In the genomic region with DNA sequence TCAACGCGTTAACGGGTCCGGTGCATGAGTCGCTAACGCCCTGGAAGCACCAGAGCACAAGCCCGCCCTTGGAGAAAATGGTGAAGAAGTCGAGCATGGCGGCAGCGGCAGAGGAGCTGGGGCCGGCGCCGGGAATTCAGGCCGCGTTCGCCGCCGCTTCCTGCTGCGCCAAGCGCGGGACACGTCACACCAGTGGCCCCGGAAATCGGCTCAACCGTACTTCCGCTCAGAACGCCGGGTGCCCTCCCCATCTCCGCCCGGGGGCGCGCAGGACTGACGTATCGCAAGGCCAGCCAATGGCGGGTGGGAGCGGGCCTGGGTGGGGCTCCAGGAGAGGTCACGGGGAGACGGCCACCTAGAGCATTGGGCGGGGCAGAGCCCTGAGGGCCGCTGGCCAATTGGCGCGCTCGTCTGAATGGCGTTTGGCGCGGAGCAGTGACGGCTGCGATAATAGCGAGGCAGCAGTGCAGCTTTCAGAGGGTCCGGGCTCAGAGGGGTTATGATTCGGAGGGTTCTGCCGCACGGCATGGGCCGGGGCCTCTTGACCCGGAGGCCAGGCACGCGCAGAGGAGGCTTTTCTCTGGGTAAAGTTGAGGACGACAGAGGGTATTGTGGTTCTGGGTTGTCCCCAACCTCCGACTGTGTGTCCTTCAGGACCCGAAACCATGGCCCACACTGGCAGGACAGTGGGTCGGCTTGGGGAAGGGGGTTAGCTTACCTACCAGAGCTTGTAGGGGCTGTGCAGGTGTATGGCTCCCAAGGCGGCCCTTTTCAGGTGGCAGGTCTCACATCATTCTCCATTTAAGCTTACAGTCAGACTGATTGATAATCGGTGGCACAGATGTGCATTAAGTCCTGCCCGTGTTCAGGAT, we compare ENCODE assay signal across 1 cellular context.
TF ChIP-seq lines count a peak whose summit lies in the region.

A gene (plus strand): TSS at position 447 of the 872 bp plus-strand sequence. CDS start 53 bp downstream, at position 500.
A gene with protein sequence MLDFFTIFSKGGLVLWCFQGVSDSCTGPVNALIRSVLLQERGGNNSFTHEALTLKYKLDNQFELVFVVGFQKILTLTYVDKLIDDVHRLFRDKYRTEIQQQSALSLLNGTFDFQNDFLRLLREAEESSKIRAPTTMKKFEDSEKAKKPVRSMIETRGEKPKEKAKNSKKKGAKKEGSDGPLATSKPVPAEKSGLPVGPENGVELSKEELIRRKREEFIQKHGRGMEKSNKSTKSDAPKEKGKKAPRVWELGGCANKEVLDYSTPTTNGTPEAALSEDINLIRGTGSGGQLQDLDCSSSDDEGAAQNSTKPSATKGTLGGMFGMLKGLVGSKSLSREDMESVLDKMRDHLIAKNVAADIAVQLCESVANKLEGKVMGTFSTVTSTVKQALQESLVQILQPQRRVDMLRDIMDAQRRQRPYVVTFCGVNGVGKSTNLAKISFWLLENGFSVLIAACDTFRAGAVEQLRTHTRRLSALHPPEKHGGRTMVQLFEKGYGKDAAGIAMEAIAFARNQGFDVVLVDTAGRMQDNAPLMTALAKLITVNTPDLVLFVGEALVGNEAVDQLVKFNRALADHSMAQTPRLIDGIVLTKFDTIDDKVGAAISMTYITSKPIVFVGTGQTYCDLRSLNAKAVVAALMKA (minus strand): TSS at position 188 of the 872 bp plus-strand sequence. CDS start 91 bp downstream, at position 97.

TF ChIP-seq in HepG2, 621 proteins besides CTCF, POLR2A, EP300 and RAD21 (continued from another document and continues in another):
- TF ChIP-seq, protein P1, sequence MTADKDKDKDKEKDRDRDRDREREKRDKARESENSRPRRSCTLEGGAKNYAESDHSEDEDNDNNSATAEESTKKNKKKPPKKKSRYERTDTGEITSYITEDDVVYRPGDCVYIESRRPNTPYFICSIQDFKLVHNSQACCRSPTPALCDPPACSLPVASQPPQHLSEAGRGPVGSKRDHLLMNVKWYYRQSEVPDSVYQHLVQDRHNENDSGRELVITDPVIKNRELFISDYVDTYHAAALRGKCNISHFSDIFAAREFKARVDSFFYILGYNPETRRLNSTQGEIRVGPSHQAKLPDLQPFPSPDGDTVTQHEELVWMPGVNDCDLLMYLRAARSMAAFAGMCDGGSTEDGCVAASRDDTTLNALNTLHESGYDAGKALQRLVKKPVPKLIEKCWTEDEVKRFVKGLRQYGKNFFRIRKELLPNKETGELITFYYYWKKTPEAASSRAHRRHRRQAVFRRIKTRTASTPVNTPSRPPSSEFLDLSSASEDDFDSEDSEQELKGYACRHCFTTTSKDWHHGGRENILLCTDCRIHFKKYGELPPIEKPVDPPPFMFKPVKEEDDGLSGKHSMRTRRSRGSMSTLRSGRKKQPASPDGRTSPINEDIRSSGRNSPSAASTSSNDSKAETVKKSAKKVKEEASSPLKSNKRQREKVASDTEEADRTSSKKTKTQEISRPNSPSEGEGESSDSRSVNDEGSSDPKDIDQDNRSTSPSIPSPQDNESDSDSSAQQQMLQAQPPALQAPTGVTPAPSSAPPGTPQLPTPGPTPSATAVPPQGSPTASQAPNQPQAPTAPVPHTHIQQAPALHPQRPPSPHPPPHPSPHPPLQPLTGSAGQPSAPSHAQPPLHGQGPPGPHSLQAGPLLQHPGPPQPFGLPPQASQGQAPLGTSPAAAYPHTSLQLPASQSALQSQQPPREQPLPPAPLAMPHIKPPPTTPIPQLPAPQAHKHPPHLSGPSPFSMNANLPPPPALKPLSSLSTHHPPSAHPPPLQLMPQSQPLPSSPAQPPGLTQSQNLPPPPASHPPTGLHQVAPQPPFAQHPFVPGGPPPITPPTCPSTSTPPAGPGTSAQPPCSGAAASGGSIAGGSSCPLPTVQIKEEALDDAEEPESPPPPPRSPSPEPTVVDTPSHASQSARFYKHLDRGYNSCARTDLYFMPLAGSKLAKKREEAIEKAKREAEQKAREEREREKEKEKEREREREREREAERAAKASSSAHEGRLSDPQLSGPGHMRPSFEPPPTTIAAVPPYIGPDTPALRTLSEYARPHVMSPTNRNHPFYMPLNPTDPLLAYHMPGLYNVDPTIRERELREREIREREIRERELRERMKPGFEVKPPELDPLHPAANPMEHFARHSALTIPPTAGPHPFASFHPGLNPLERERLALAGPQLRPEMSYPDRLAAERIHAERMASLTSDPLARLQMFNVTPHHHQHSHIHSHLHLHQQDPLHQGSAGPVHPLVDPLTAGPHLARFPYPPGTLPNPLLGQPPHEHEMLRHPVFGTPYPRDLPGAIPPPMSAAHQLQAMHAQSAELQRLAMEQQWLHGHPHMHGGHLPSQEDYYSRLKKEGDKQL (CRISPR knock-in tag; IDR thresholded peaks at IDR 0.05; ENCODE audit: low read depth): no peak; the same call in none of the 2 replicates
- TF ChIP-seq PCBP2 (optimal IDR thresholded peaks at IDR 0.05; ENCODE audit: low read depth, low read length, poor library complexity, severe bottlenecking) (no peak), ZNF567 (CRISPR knock-in tag; IDR thresholded peaks at IDR 0.05; ENCODE audit: borderline replicate concordance) (peak; percentile 14; the same call in 1 of the 2 replicates), MIXL1 (CRISPR knock-in tag; IDR thresholded peaks at IDR 0.05) (no peak; the same call in 1 of the 2 replicates), NFE2 (CRISPR knock-in tag; IDR thresholded peaks at IDR 0.05) (no peak), ZNF615 (CRISPR knock-in tag; IDR thresholded peaks at IDR 0.05; ENCODE audit: borderline replicate concordance) (no peak), GATAD2A (CRISPR knock-in tag; IDR thresholded peaks at IDR 0.05) (peak; percentile 26; the same call in 1 of the 2 replicates), TMF1 (CRISPR knock-in tag; IDR thresholded peaks at IDR 0.05; ENCODE audit: low read depth) (0 out of 2 replicates have a peak, but pooled peaks have one; percentile 35), JARID2 (CRISPR knock-in tag; IDR thresholded peaks at IDR 0.05; ENCODE audit: insufficient replicate concordance) (no peak), SRSF9 (IDR thresholded peaks at IDR 0.05; ENCODE audit: borderline replicate concordance, insufficient read depth, low read depth, low read length, poor library complexity, severe bottlenecking) (no peak), HOXA5 (CRISPR knock-in tag; IDR thresholded peaks at IDR 0.05) (peak; percentile 86), ZSCAN31 (CRISPR knock-in tag; IDR thresholded peaks at IDR 0.05; ENCODE audit: low read depth) (peak; percentile 61), KLF6 (CRISPR knock-in tag; IDR thresholded peaks at IDR 0.05) (peak; percentile 25; the same call in 1 of the 2 replicates), ZNF235 (CRISPR knock-in tag; IDR thresholded peaks at IDR 0.05; ENCODE audit: borderline replicate concordance) (no peak), ZNF224 (CRISPR knock-in tag; IDR thresholded peaks at IDR 0.05) (no peak; the same call in 1 of the 2 replicates), BORCS8-MEF2B (CRISPR knock-in tag; IDR thresholded peaks at IDR 0.05) (peak; percentile 66), CENPX (CRISPR knock-in tag; IDR thresholded peaks at IDR 0.05) (no peak), RFX3 (CRISPR knock-in tag; IDR thresholded peaks at IDR 0.05) (no peak), ZBTB7B (CRISPR knock-in tag; IDR thresholded peaks at IDR 0.05) (peak; percentile 42; the same call in 1 of the 2 replicates), ZNF782 (CRISPR knock-in tag; IDR thresholded peaks at IDR 0.05; ENCODE audit: borderline replicate concordance) (no peak), GZF1 (CRISPR knock-in tag; IDR thresholded peaks at IDR 0.05) (no peak), SP4 (CRISPR knock-in tag; IDR thresholded peaks at IDR 0.05) (peak; percentile 91), MTA1 (CRISPR knock-in tag; IDR thresholded peaks at IDR 0.05; ENCODE audit: borderline replicate concordance) (peak; percentile 87), ZNF180 (CRISPR knock-in tag; IDR thresholded peaks at IDR 0.05; ENCODE audit: borderline replicate concordance, low read depth) (no peak), BHLHE40 (IDR thresholded peaks at IDR 0.05; ENCODE audit: low read length) (peak; percentile 23; the same call in 1 of the 2 replicates), ZZZ3 (CRISPR knock-in tag; IDR thresholded peaks at IDR 0.05; ENCODE audit: borderline replicate concordance) (peak; percentile 93; the same call in 1 of the 2 replicates), RFX1 (IDR thresholded peaks at IDR 0.05) (no peak), ZNF496 (CRISPR knock-in tag; IDR thresholded peaks at IDR 0.05; ENCODE audit: insufficient replicate concordance) (no peak), RXRB (CRISPR knock-in tag; IDR thresholded peaks at IDR 0.05; ENCODE audit: borderline replicate concordance) (peak; percentile 56; the same call in 1 of the 2 replicates), ZNF569 (CRISPR knock-in tag; IDR thresholded peaks at IDR 0.05; ENCODE audit: borderline replicate concordance) (no peak), SMAD3 (CRISPR knock-in tag; IDR thresholded peaks at IDR 0.05) (no peak), GATA4 (IDR thresholded peaks at IDR 0.05; ENCODE audit: borderline replicate concordance, low read depth) (no peak)
- TF ChIP-seq, protein P2, sequence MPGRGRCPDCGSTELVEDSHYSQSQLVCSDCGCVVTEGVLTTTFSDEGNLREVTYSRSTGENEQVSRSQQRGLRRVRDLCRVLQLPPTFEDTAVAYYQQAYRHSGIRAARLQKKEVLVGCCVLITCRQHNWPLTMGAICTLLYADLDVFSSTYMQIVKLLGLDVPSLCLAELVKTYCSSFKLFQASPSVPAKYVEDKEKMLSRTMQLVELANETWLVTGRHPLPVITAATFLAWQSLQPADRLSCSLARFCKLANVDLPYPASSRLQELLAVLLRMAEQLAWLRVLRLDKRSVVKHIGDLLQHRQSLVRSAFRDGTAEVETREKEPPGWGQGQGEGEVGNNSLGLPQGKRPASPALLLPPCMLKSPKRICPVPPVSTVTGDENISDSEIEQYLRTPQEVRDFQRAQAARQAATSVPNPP (CRISPR knock-in tag; IDR thresholded peaks at IDR 0.05): 0 out of 2 replicates have a peak, but pooled peaks have one; percentile 35
- TF ChIP-seq, protein P3, sequence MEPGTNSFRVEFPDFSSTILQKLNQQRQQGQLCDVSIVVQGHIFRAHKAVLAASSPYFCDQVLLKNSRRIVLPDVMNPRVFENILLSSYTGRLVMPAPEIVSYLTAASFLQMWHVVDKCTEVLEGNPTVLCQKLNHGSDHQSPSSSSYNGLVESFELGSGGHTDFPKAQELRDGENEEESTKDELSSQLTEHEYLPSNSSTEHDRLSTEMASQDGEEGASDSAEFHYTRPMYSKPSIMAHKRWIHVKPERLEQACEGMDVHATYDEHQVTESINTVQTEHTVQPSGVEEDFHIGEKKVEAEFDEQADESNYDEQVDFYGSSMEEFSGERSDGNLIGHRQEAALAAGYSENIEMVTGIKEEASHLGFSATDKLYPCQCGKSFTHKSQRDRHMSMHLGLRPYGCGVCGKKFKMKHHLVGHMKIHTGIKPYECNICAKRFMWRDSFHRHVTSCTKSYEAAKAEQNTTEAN (CRISPR knock-in tag; conservative IDR thresholded peaks at IDR 0.05): no peak
- TF ChIP-seq, protein P4, sequence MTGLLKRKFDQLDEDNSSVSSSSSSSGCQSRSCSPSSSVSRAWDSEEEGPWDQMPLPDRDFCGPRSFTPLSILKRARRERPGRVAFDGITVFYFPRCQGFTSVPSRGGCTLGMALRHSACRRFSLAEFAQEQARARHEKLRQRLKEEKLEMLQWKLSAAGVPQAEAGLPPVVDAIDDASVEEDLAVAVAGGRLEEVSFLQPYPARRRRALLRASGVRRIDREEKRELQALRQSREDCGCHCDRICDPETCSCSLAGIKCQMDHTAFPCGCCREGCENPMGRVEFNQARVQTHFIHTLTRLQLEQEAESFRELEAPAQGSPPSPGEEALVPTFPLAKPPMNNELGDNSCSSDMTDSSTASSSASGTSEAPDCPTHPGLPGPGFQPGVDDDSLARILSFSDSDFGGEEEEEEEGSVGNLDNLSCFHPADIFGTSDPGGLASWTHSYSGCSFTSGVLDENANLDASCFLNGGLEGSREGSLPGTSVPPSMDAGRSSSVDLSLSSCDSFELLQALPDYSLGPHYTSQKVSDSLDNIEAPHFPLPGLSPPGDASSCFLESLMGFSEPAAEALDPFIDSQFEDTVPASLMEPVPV (CRISPR knock-in tag; IDR thresholded peaks at IDR 0.05): no peak
- TF ChIP-seq, protein P5, sequence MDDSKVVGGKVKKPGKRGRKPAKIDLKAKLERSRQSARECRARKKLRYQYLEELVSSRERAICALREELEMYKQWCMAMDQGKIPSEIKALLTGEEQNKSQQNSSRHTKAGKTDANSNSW (CRISPR knock-in tag; IDR thresholded peaks at IDR 0.05; ENCODE audit: borderline replicate concordance): peak; percentile 85; the same call in 1 of the 2 replicates
- TF ChIP-seq, protein P6, sequence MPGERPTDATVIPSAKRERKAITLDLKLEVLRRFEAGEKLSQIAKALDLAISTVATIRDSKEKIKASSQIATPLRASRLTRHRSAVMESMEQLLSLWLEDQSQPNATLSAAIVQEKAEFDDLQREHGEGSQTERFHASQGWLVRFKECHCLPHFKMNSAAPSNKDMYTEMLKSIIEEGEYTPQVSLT (CRISPR knock-in tag; IDR thresholded peaks at IDR 0.05; ENCODE audit: borderline replicate concordance, low read depth): no peak
- TF ChIP-seq, protein P7, sequence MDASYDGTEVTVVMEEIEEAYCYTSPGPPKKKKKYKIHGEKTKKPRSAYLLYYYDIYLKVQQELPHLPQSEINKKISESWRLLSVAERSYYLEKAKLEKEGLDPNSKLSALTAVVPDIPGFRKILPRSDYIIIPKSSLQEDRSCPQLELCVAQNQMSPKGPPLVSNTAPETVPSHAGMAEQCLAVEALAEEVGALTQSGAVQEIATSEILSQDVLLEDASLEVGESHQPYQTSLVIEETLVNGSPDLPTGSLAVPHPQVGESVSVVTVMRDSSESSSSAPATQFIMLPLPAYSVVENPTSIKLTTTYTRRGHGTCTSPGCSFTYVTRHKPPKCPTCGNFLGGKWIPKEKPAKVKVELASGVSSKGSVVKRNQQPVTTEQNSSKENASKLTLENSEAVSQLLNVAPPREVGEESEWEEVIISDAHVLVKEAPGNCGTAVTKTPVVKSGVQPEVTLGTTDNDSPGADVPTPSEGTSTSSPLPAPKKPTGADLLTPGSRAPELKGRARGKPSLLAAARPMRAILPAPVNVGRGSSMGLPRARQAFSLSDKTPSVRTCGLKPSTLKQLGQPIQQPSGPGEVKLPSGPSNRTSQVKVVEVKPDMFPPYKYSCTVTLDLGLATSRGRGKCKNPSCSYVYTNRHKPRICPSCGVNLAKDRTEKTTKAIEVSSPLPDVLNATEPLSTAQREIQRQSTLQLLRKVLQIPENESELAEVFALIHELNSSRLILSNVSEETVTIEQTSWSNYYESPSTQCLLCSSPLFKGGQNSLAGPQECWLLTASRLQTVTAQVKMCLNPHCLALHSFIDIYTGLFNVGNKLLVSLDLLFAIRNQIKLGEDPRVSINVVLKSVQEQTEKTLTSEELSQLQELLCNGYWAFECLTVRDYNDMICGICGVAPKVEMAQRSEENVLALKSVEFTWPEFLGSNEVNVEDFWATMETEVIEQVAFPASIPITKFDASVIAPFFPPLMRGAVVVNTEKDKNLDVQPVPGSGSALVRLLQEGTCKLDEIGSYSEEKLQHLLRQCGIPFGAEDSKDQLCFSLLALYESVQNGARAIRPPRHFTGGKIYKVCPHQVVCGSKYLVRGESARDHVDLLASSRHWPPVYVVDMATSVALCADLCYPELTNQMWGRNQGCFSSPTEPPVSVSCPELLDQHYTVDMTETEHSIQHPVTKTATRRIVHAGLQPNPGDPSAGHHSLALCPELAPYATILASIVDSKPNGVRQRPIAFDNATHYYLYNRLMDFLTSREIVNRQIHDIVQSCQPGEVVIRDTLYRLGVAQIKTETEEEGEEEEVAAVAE (CRISPR knock-in tag; IDR thresholded peaks at IDR 0.05; ENCODE audit: borderline replicate concordance): peak; percentile 98
